8 cellular contexts compared by ENCODE assay signal in the genomic region with DNA sequence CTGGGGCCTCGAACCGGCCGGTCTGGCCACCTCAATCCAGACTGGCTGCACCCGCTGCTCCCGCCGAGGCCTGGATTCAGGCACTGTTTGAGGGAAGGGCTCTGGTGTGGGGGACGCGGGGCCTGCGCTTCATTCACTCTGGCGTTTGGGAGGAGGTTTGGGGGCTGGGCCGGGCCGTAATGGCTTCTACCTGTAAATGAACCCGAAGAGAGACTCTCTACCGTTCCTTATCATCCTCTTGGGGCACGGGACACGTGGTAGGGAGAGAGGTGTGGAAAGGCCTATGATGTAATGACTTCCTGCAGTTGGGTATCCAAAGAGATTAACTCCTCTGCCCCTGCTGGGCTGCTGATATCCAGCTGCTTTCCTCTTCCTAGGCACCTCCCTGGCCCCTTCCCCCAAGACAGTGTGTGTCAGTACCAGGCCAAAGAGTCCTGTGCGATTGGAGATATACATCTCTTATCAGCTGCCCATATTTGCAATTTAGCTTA. TPM values are rescaled to one million over a fixed set of nuclear protein-coding genes. Genes with fewer than 3 reads are reported as not detected.
DNase-seq lines count a peak whose midpoint lies in the region; ATAC-seq and TF ChIP-seq lines count a peak whose summit lies in the region.

No MANE protein-coding gene starts in this region.

- in situ Hi-C loops in astrocyte of the cerebellum (cut with HindIII; ENCODE audit: low sequenced_read_pairs), result no loop called here

- no peak overlapping the region for H3K27ac Mint-ChIP-seq in stimulated activated naive CD8-positive, alpha-beta T cell treated with anti-CD3 and anti-CD28 coated beads, Interleukin-15, Interleukin-2, amounts not matched to agents 100 ng/mL and 50 ng/mL, for 24 hours

- H3K4me1 Mint-ChIP-seq in stimulated activated naive CD8-positive, alpha-beta T cell treated with anti-CD3 and anti-CD28 coated beads, Interleukin-15, Interleukin-2, amounts not matched to agents 100 ng/mL and 50 ng/mL, for 24 hours (ENCODE audit: low read depth), result peaks cover 55% of the 10 kb centered on the region

- peak overlapping the region; percentile 62 for H3K4me3 Mint-ChIP-seq in stimulated activated naive CD8-positive, alpha-beta T cell treated with anti-CD3 and anti-CD28 coated beads, Interleukin-15, Interleukin-2, amounts not matched to agents 100 ng/mL and 50 ng/mL, for 24 hours

- H3K36me3 Mint-ChIP-seq in stimulated activated naive CD8-positive, alpha-beta T cell treated with anti-CD3 and anti-CD28 coated beads, Interleukin-15, Interleukin-2, amounts not matched to agents 100 ng/mL and 50 ng/mL, for 24 hours (ENCODE audit: low read depth), result peaks cover 7% of the 10 kb centered on the region

- H3K4me3 ChIP-seq in astrocyte of the cerebellum (ENCODE audit: low read depth, low read length), result peak overlapping the region; percentile 93

- TF ChIP-seq CTCF in astrocyte of the cerebellum (IDR thresholded peaks at IDR 0.05; ENCODE audit: low read depth, low read length, missing control alignments), result no peak

- H3K9me3 Mint-ChIP-seq in stimulated activated naive CD8-positive, alpha-beta T cell treated with anti-CD3 and anti-CD28 coated beads, Interleukin-15, Interleukin-2, amounts not matched to agents 100 ng/mL and 50 ng/mL, for 24 hours, result no peaks in the 10 kb centered on the region

- intact Hi-C loops in posterior vena cava (cut with DNase I), result loop anchor here in 1 of 2 donors (10.0 kb wide), 1 partner anchor 92 kb away; no protein-coding TSS in a partner anchor

- H3K27me3 Mint-ChIP-seq in stimulated activated naive CD8-positive, alpha-beta T cell treated with anti-CD3 and anti-CD28 coated beads, Interleukin-15, Interleukin-2, amounts not matched to agents 100 ng/mL and 50 ng/mL, for 24 hours, result peaks cover 7% of the 10 kb centered on the region

- DNase-seq in stimulated activated naive CD8-positive, alpha-beta T cell treated with anti-CD3 and anti-CD28 coated beads, Interleukin-15, Interleukin-2, amounts not matched to agents 100 U/mL and 50 U/mL, for 24 hours, result no peak
- peak; percentile 21 for DNase-seq in NCI-H774 (lab: John Stamatoyannopoulos, UW)
- DNase-seq in astrocyte of the cerebellum (ENCODE audit: low read depth), result no peak
- DNase-seq in hypothalamus (lab: John Stamatoyannopoulos, UW), result peak in 30 of 51 donors; percentile 8 to 81 (median 32)
- DNase-seq in posterior vena cava (ENCODE audit: low spot score), result peak; percentile 86
- no peak for DNase-seq in DMS114 treated with DMSO at 0.1 percent for 48 hours (lab: John Stamatoyannopoulos, UW; ENCODE audit: unreplicated experiment)
- DNase-seq in NCI-H187 treated with DMSO at 0.1 percent for 48 hours (lab: John Stamatoyannopoulos, UW), result no peak

- no peak for ATAC-seq in stimulated activated naive CD8-positive, alpha-beta T cell treated with anti-CD3 and anti-CD28 coated beads, Interleukin-15, Interleukin-2, amounts not matched to agents 100 U/mL and 50 U/mL, for 24 hours

RNA-seq across cellular contexts. Expression of a gene that starts 1.8 kb away (rescaled TPM):
- total RNA-seq in posterior vena cava, result 10 to 100 TPM; 53.8 to 57.7 TPM

Comparison
In these comparisons a context has a peak if more than half of its experiments do, and no peak if none do; other contexts are left out.
1. DNase-seq: peak in NCI-H774 (single experiment), hypothalamus (30 of 51) and posterior vena cava (single experiment); none in stimulated activated naive CD8-positive, alpha-beta T cell treated with anti-CD3 and anti-CD28 coated beads, Interleukin-15, Interleukin-2, amounts not matched to agents 100 U/mL and 50 U/mL, for 24 hours (single experiment), astrocyte of the cerebellum (single experiment), DMS114 treated with DMSO at 0.1 percent for 48 hours (single experiment) and NCI-H187 treated with DMSO at 0.1 percent for 48 hours (single experiment).